Comparison of ENCODE assay signal across 27 cellular contexts in genomic region chr7:67346876-67347275, GRCh38.
"Had no signal": no experiment of that assay in that cellular context is flagged by ENCODE, and none has a peak within 500 bp of the region (broad histone marks: within the 10 kb centered on the region; RNA-seq: fewer than 3 reads in every experiment).

No MANE protein-coding gene starts in this region.

- H3K27ac Mint-ChIP-seq: activated CD8-positive, alpha-beta memory T cell treated with anti-CD3 and anti-CD28 coated beads, Interleukin-2, amount 10 ng/mL, durations not matched to agents 7 days and 5 days; activated CD8-positive, alpha-beta T cell treated with anti-CD3 and anti-CD28 coated beads, Interleukin-2, amount 10 ng/mL, durations not matched to agents 7 days and 5 days; activated naive CD4-positive, alpha-beta T cell treated with anti-CD3 and anti-CD28 coated beads, Interleukin-2, amount 50 U/mL, for 24 hours; activated naive CD8-positive, alpha-beta T cell treated with anti-CD3 and anti-CD28 coated beads, Interleukin-2, amount 50 U/mL, for 24 hours; activated T-helper 2 cell treated with anti-CD3 and anti-CD28 coated beads, Interferon-gamma antibody, Interleukin-2, Interleukin-4, amounts not matched to agents 10 μg/mL and 5 μg/mL and 100 μg/mL, durations not matched to agents 14 hours and 24 hours and 36 hours; naive thymus-derived CD4-positive, alpha-beta T cell; stimulated activated naive CD8-positive, alpha-beta T cell treated with anti-CD3 and anti-CD28 coated beads, Interleukin-15, Interleukin-2, amounts not matched to agents 100 ng/mL and 50 ng/mL, for 24 hours had no signal

- H3K27me3 Mint-ChIP-seq: activated CD8-positive, alpha-beta memory T cell treated with anti-CD3 and anti-CD28 coated beads, Interleukin-2, amount 10 ng/mL, durations not matched to agents 7 days and 5 days; activated naive CD4-positive, alpha-beta T cell treated with anti-CD3 and anti-CD28 coated beads, Interleukin-2, amount 50 U/mL, for 24 hours; activated naive CD8-positive, alpha-beta T cell treated with anti-CD3 and anti-CD28 coated beads, Interleukin-2, amount 50 U/mL, for 24 hours; naive thymus-derived CD4-positive, alpha-beta T cell; stimulated activated naive CD8-positive, alpha-beta T cell treated with anti-CD3 and anti-CD28 coated beads, Interleukin-15, Interleukin-2, amounts not matched to agents 100 ng/mL and 50 ng/mL, for 24 hours had no signal

- ATAC-seq: activated CD8-positive, alpha-beta memory T cell treated with anti-CD3 and anti-CD28 coated beads, Interleukin-2, amount 10 ng/mL, durations not matched to agents 7 days and 5 days; activated CD8-positive, alpha-beta T cell treated with anti-CD3 and anti-CD28 coated beads, Interleukin-2, amount 10 ng/mL, durations not matched to agents 7 days and 5 days; activated naive CD8-positive, alpha-beta T cell treated with anti-CD3 and anti-CD28 coated beads, Interleukin-2, amount 50 U/mL, for 24 hours; naive thymus-derived CD4-positive, alpha-beta T cell; right cardiac atrium; upper lobe of right lung had no signal

- H3K4me3 Mint-ChIP-seq: activated CD8-positive, alpha-beta memory T cell treated with anti-CD3 and anti-CD28 coated beads, Interleukin-2, amount 10 ng/mL, durations not matched to agents 7 days and 5 days; activated CD8-positive, alpha-beta T cell treated with anti-CD3 and anti-CD28 coated beads, Interleukin-2, amount 10 ng/mL, durations not matched to agents 7 days and 5 days; activated naive CD4-positive, alpha-beta T cell treated with anti-CD3 and anti-CD28 coated beads, Interleukin-2, amount 50 U/mL, for 24 hours; activated naive CD8-positive, alpha-beta T cell treated with anti-CD3 and anti-CD28 coated beads, Interleukin-2, amount 50 U/mL, for 24 hours; naive thymus-derived CD4-positive, alpha-beta T cell; neural crest cell; stimulated activated naive CD8-positive, alpha-beta T cell treated with anti-CD3 and anti-CD28 coated beads, Interleukin-15, Interleukin-2, amounts not matched to agents 100 ng/mL and 50 ng/mL, for 24 hours had no signal

- H3K4me1 ChIP-seq: parathyroid adenoma, upper lobe of right lung had no signal

- H3K4me1 Mint-ChIP-seq: activated CD8-positive, alpha-beta memory T cell treated with anti-CD3 and anti-CD28 coated beads, Interleukin-2, amount 10 ng/mL, durations not matched to agents 7 days and 5 days; activated naive CD4-positive, alpha-beta T cell treated with anti-CD3 and anti-CD28 coated beads, Interleukin-2, amount 50 U/mL, for 24 hours; activated naive CD8-positive, alpha-beta T cell treated with anti-CD3 and anti-CD28 coated beads, Interleukin-2, amount 50 U/mL, for 24 hours; neural crest cell had no signal

- H3K27ac ChIP-seq: epithelial cell of prostate, left ventricle myocardium inferior, parathyroid adenoma, skin epidermis, upper lobe of right lung had no signal

- H3K4me3 ChIP-seq: left ventricle myocardium inferior, skin epidermis, upper lobe of right lung had no signal

- H3K36me3 ChIP-seq: upper lobe of right lung had no signal

- H3K9me3 ChIP-seq: upper lobe of right lung had no signal

- H3K27me3 ChIP-seq: upper lobe of right lung had no signal

- H3K9me3 Mint-ChIP-seq: activated naive CD4-positive, alpha-beta T cell treated with anti-CD3 and anti-CD28 coated beads, Interleukin-2, amount 50 U/mL, for 24 hours; activated T-helper 2 cell treated with anti-CD3 and anti-CD28 coated beads, Interferon-gamma antibody, Interleukin-2, Interleukin-4, amounts not matched to agents 10 μg/mL and 5 μg/mL and 100 μg/mL, durations not matched to agents 14 hours and 24 hours and 36 hours; neural crest cell; stimulated activated naive CD8-positive, alpha-beta T cell treated with anti-CD3 and anti-CD28 coated beads, Interleukin-15, Interleukin-2, amounts not matched to agents 100 ng/mL and 50 ng/mL, for 24 hours had no signal

- DNase-seq: activated CD4-positive, alpha-beta T cell treated with anti-CD3 and anti-CD28 coated beads for 1 hour; activated CD4-positive, alpha-beta T cell treated with anti-CD3 and anti-CD28 coated beads, Interleukin-2, amount 50 U/mL, for 1 hour; activated CD8-positive, alpha-beta memory T cell treated with anti-CD3 and anti-CD28 coated beads, Interleukin-2, amount 10 ng/mL, durations not matched to agents 7 days and 5 days; activated CD8-positive, alpha-beta T cell treated with anti-CD3 and anti-CD28 coated beads, Interleukin-2, amount 10 ng/mL, durations not matched to agents 7 days and 5 days; activated naive CD8-positive, alpha-beta T cell treated with anti-CD3 and anti-CD28 coated beads, Interleukin-2, amount 50 U/mL, for 24 hours; activated T-cell treated with anti-CD3 and anti-CD28 coated beads, Interleukin-2, amount 50 U/mL, for 48 hours; amygdala; caudate nucleus; dermis blood vessel endothelial cell; effector CD4-positive, alpha-beta T cell; glutamatergic neuron; islet precursor cell; left ventricle myocardium inferior; naive thymus-derived CD4-positive, alpha-beta T cell; nucleus accumbens; right cardiac atrium; stimulated activated CD4-positive, alpha-beta T cell treated with anti-CD3 and anti-CD28 coated beads, Interleukin-12 subunit alpha, Interleukin-12 subunit beta, amount 100 ng/mL, for 4 hours; stimulated activated CD4-positive, alpha-beta T cell treated with anti-CD3 and anti-CD28 coated beads, Interleukin-4, amount 100 ng/mL, for 1 hour; T-helper 2 cell; upper lobe of right lung had no signal
